In genomic region chrX:91779139-91779538, GRCh38 we compare ENCODE assay signal across 14 cellular contexts. TPM values are rescaled to one million over a fixed set of nuclear protein-coding genes. Genes with fewer than 3 reads are reported as not detected.
A peak's percentile ranks its signal among the peaks of the same experiment; 100 is the strongest.
DNase-seq lines count a peak whose midpoint lies in the region; TF ChIP-seq lines count a peak whose summit lies in the region.
"Not testable (repeated sequence)": the region's sequence is repeated elsewhere in the genome, so short reads cannot be mapped to it uniquely, and the experiment has no call there.
"Had no signal": no experiment of that assay in that cellular context is flagged by ENCODE, and none has a peak within 500 bp of the region (broad histone marks: within the 10 kb centered on the region; RNA-seq: fewer than 3 reads in every experiment).

A gene with protein sequence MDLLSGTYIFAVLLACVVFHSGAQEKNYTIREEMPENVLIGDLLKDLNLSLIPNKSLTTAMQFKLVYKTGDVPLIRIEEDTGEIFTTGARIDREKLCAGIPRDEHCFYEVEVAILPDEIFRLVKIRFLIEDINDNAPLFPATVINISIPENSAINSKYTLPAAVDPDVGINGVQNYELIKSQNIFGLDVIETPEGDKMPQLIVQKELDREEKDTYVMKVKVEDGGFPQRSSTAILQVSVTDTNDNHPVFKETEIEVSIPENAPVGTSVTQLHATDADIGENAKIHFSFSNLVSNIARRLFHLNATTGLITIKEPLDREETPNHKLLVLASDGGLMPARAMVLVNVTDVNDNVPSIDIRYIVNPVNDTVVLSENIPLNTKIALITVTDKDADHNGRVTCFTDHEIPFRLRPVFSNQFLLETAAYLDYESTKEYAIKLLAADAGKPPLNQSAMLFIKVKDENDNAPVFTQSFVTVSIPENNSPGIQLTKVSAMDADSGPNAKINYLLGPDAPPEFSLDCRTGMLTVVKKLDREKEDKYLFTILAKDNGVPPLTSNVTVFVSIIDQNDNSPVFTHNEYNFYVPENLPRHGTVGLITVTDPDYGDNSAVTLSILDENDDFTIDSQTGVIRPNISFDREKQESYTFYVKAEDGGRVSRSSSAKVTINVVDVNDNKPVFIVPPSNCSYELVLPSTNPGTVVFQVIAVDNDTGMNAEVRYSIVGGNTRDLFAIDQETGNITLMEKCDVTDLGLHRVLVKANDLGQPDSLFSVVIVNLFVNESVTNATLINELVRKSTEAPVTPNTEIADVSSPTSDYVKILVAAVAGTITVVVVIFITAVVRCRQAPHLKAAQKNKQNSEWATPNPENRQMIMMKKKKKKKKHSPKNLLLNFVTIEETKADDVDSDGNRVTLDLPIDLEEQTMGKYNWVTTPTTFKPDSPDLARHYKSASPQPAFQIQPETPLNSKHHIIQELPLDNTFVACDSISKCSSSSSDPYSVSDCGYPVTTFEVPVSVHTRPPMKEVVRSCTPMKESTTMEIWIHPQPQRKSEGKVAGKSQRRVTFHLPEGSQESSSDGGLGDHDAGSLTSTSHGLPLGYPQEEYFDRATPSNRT (N-terminal part only) (plus strand): TSS chrX:91779375. CDS start chrX:91835505, 56,130 bp downstream.

- H3K27ac Mint-ChIP-seq in neural progenitor cell, result not testable (repeated sequence)

- H3K9me3 Mint-ChIP-seq in neural progenitor cell, result not testable (repeated sequence)

- H3K27ac ChIP-seq in ectodermal cell (ENCODE audit: insufficient read depth, low read depth, low read length, poor library complexity, severe bottlenecking); iPS-18a (ENCODE audit: low read length); neural progenitor cell; suprapubic skin: not testable (repeated sequence)

- H4K20me1 ChIP-seq in neural progenitor cell (ENCODE audit: low read depth), result not testable (repeated sequence)

- not testable (repeated sequence) for TF ChIP-seq EP300 in suprapubic skin (IDR thresholded peaks at IDR 0.05)

- TF ChIP-seq CTCF in neural progenitor cell (IDR thresholded peaks at IDR 0.05); suprapubic skin (IDR thresholded peaks at IDR 0.05): not testable (repeated sequence)

- H3K36me3 ChIP-seq in NT2/D1 (ENCODE audit: insufficient read depth, insufficient read length, low read length); ectodermal cell (ENCODE audit: control insufficient read depth, insufficient read depth, low read length); iPS-18a (ENCODE audit: control insufficient read depth, low read depth, low read length); neural progenitor cell; suprapubic skin: not testable (repeated sequence)

- 0% methylated on average over 7 of the region's 23 CpGs; no CpG with 5 or more reads in 1 of the 2 experiments for WGBS in ectodermal cell, 2 experiments
- no CpG with 5 or more reads among the region's 23 CpGs for WGBS in suprapubic skin

- not testable (repeated sequence) for H3K27me3 Mint-ChIP-seq in neural progenitor cell (ENCODE audit: insufficient read depth, low read depth)

- H3K9ac ChIP-seq in NT2/D1 (ENCODE audit: insufficient read length, low read depth); neural progenitor cell: not testable (repeated sequence)
- H3K9ac ChIP-seq in iPS-18a (ENCODE audit: low read length), result peak within 1 kb of the TSS; percentile 74

- peak; percentile 73 for DNase-seq in ELF-1 (ENCODE audit: low read depth, low spot score)
- peak; percentile 67 for DNase-seq in NCI-H1105 treated with DMSO at 0.1 percent for 48 hours (lab: John Stamatoyannopoulos, UW)
- DNase-seq in NT2/D1 (ENCODE audit: low read depth, low spot score), result peak; percentile 25
- DNase-seq in activated CD4-positive, alpha-beta T cell treated with anti-CD3 and anti-CD28 coated beads, Interleukin-2, amount 50 U/mL, for 48 hours, result peak; percentile 1 to 5
- peak; percentile 86 for DNase-seq in neural progenitor cell (ENCODE audit: low spot score)
- DNase-seq in suprapubic skin (ENCODE audit: low spot score in 2 of 2), result not testable (repeated sequence)

- peaks cover 16% of the 10 kb centered on the region for H3F3A ChIP-seq in neural progenitor cell (ENCODE audit: low read depth)

- H3K4me1 Mint-ChIP-seq in neural progenitor cell, result not testable (repeated sequence)

- H3K4me1 ChIP-seq in NT2/D1 (ENCODE audit: insufficient read depth, insufficient read length); ectodermal cell (ENCODE audit: control insufficient read depth, insufficient read depth, low read length); iPS-18a (ENCODE audit: control insufficient read depth, low read depth, low read length); neural progenitor cell; suprapubic skin: not testable (repeated sequence)

- not testable (repeated sequence) for TF ChIP-seq POLR2A in suprapubic skin (IDR thresholded peaks at IDR 0.05)

- H3K27me3 ChIP-seq in NT2/D1 (ENCODE audit: insufficient read depth, insufficient read length) (peaks cover 36% of the 10 kb centered on the region), ectodermal cell (ENCODE audit: control insufficient read depth, insufficient read depth, low read length, poor library complexity, severe bottlenecking) (peaks cover 16% of the 10 kb centered on the region), iPS-18a (ENCODE audit: control insufficient read depth, insufficient read depth, low read length) (peaks cover 19% of the 10 kb centered on the region), neural progenitor cell (peaks cover 32% of the 10 kb centered on the region), suprapubic skin (peaks cover 11% of the 10 kb centered on the region)

- peak within 1 kb of the TSS; percentile 32 for H3K4me3 ChIP-seq in NT2/D1 (ENCODE audit: insufficient read length, low read depth)
- peak within 1 kb of the TSS; percentile 37 for H3K4me3 ChIP-seq in ectodermal cell (ENCODE audit: insufficient read depth, low read depth, low read length)
- peak within 1 kb of the TSS; percentile 71 for H3K4me3 ChIP-seq in iPS-18a (ENCODE audit: low read length)
- H3K4me3 ChIP-seq in neural progenitor cell, result peak within 1 kb of the TSS; percentile 60
- H3K4me3 ChIP-seq in suprapubic skin, result peak within 1 kb of the TSS; percentile 26

- not testable (repeated sequence) for H3K79me2 ChIP-seq in neural progenitor cell (ENCODE audit: low read depth)

- H3K4me3 Mint-ChIP-seq in neural progenitor cell, result peak within 1 kb of the TSS; percentile 94

- not testable (repeated sequence) for H3K9me3 ChIP-seq in NT2/D1 (ENCODE audit: insufficient read depth, low read length); ectodermal cell (ENCODE audit: control insufficient read depth, low read length); iPS-18a (ENCODE audit: control insufficient read depth, low read depth, low read length); neural progenitor cell (ENCODE audit: low read depth); suprapubic skin

- H3K4me2 ChIP-seq in neural progenitor cell, result peak within 1 kb of the TSS; percentile 94

- not testable (repeated sequence) for H3K36me3 Mint-ChIP-seq in neural progenitor cell

- H2AFZ ChIP-seq in neural progenitor cell (replicated peaks), result peak within 1 kb of the TSS; percentile 69

RNA-seq across cellular contexts. Expression of the gene that starts here (rescaled TPM):
- polyA plus RNA-seq in ectodermal cell (2013, experiment 1 of 4), result 4.5 TPM
- 5.0 TPM for polyA plus RNA-seq in ectodermal cell (2013, experiment 2 of 4)
- 5.0 TPM for polyA plus RNA-seq in ectodermal cell (2013, experiment 3 of 4)
- polyA plus RNA-seq in ectodermal cell (2013, experiment 4 of 4), result 5.4 TPM
- total RNA-seq in neural progenitor cell (ENCODE audit: low replicate concordance) (21.0 and 27.1 TPM in 2 replicates), suprapubic skin (1 to 10 TPM in 3 of 4 donors, under 1 TPM in 1; 0.79 to 2.4 (median 1.6) TPM)
- total RNA-seq: activated CD8-positive, alpha-beta T cell treated with anti-CD3 and anti-CD28 coated beads, Interleukin-2, amount 10 ng/mL, durations not matched to agents 7 days and 5 days; activated T-helper 2 cell treated with anti-CD3 and anti-CD28 coated beads, Interferon-gamma antibody, Interleukin-2, Interleukin-4, amounts not matched to agents 10 μg/mL and 5 μg/mL and 100 μg/mL, durations not matched to agents 14 hours and 24 hours and 36 hours; CD8-positive, alpha-beta memory T cell; dermis blood vessel endothelial cell; GM12878; mesenteric fat pad had no signal
- polyA plus RNA-seq: CD8-positive, alpha-beta memory T cell had no signal
